21 cellular contexts compared by ENCODE assay signal in genomic region chr12:47614521-47614920, GRCh38.
"Had no signal": no experiment of that assay in that cellular context is flagged by ENCODE, and none has a peak within 500 bp of the region (broad histone marks: within the 10 kb centered on the region; RNA-seq: fewer than 3 reads in every experiment).

No MANE protein-coding gene starts in this region.

- DNase-seq: colonic mucosa; cortex of kidney; effector CD8-positive, alpha-beta T cell; effector memory CD8-positive, alpha-beta T cell; endodermal cell; foreskin fibroblast; foreskin melanocyte; gastrocnemius medialis; glutamatergic neuron; head of caudate nucleus; heart right ventricle; hippocampal formation; left cardiac atrium; left lung; left ventricle myocardium superior; lower lobe of right lung; mesenchymal stem cell; mucosa of descending colon had no signal

- H3K27me3 ChIP-seq: colonic mucosa, esophagus muscularis mucosa, gastrocnemius medialis, heart right ventricle, left lung had no signal

- H3K27me3 Mint-ChIP-seq: dendritic cell treated with granulocyte-macrophage colony-stimulating factor and Interleukin-4, amounts not matched to agents 40 ng/mL and 50 ng/mL, for 4 days; effector memory CD8-positive, alpha-beta T cell had no signal

- H3K27ac Mint-ChIP-seq: dendritic cell treated with granulocyte-macrophage colony-stimulating factor and Interleukin-4, amounts not matched to agents 40 ng/mL and 50 ng/mL, for 4 days; effector memory CD8-positive, alpha-beta T cell; endodermal cell; mesothelial cell of epicardium had no signal

- H3K4me3 Mint-ChIP-seq: dendritic cell treated with granulocyte-macrophage colony-stimulating factor and Interleukin-4, amounts not matched to agents 40 ng/mL and 50 ng/mL, for 4 days; effector memory CD8-positive, alpha-beta T cell; endodermal cell; mesothelial cell of epicardium had no signal

- H3K4me1 Mint-ChIP-seq: endodermal cell had no signal

- H3K36me3 ChIP-seq: colonic mucosa, esophagus muscularis mucosa, gastrocnemius medialis, left lung, lower lobe of right lung had no signal

- H3K27ac ChIP-seq: colonic mucosa, esophagus muscularis mucosa, gastrocnemius medialis, heart right ventricle, left lung, lower lobe of right lung had no signal

- H3K4me3 ChIP-seq: colonic mucosa, esophagus muscularis mucosa, gastrocnemius medialis, heart right ventricle, left lung, lower lobe of right lung, mucosa of descending colon had no signal

- H3K9me3 ChIP-seq: colonic mucosa had no signal

- H3K9me3 Mint-ChIP-seq: effector memory CD8-positive, alpha-beta T cell had no signal

- ATAC-seq: effector memory CD8-positive, alpha-beta T cell; gastrocnemius medialis; heart right ventricle; left cardiac atrium; left lung; left ventricle myocardium superior; lower lobe of right lung; mucosa of descending colon had no signal

- H3K4me1 ChIP-seq: colonic mucosa, esophagus muscularis mucosa, gastrocnemius medialis, heart right ventricle, left lung, lower lobe of right lung had no signal
